Comparison of ENCODE assay signal across 26 cellular contexts in genomic region chr13:113603116-113603710, GRCh38. TPM values are rescaled to one million over a fixed set of nuclear protein-coding genes. Genes with fewer than 3 reads are reported as not detected.
"Had no signal": no experiment of that assay in that cellular context is flagged by ENCODE, and none has a peak within 500 bp of the region (broad histone marks: within the 10 kb centered on the region; RNA-seq: fewer than 3 reads in every experiment).

No MANE protein-coding gene starts in this region.

- H3K4me3 ChIP-seq: sigmoid colon, smooth muscle cell, thoracic aorta, vagina had no signal

- H3K4me1 ChIP-seq: sigmoid colon, vagina had no signal

- H3K4me3 Mint-ChIP-seq: activated naive CD4-positive, alpha-beta T cell treated with anti-CD3 and anti-CD28 coated beads, Interleukin-2, amount 10 ng/mL, durations not matched to agents 7 days and 5 days; activated T-cell treated with anti-CD3 and anti-CD28 coated beads, Interleukin-2, amount 50 U/mL, for 4 hours; neural crest cell; type B pancreatic cell had no signal

- H3K27ac ChIP-seq: sigmoid colon, thoracic aorta, vagina, WERI-Rb-1 had no signal

- H3K27me3 ChIP-seq: sigmoid colon, vagina had no signal

- H3K27me3 Mint-ChIP-seq: activated naive CD4-positive, alpha-beta T cell treated with anti-CD3 and anti-CD28 coated beads, Interleukin-2, amount 10 ng/mL, durations not matched to agents 7 days and 5 days; naive B cell; type B pancreatic cell had no signal

- DNase-seq: activated CD4-positive, alpha-beta T cell treated with anti-CD3 and anti-CD28 coated beads for 1 hour; activated CD4-positive, alpha-beta T cell treated with anti-CD3 and anti-CD28 coated beads, Interleukin-2, amount 50 U/mL, for 1 hour; activated effector memory CD4-positive, alpha-beta T cell treated with anti-CD3 and anti-CD28 coated beads, Interleukin-2, amount 50 U/mL, for 16 hours; activated naive CD4-positive, alpha-beta T cell treated with anti-CD3 and anti-CD28 coated beads, Interleukin-2, amount 10 ng/mL, durations not matched to agents 7 days and 5 days; activated T-cell treated with anti-CD3 and anti-CD28 coated beads, Interleukin-2, amount 50 U/mL, for 4 hours; amygdala; foreskin melanocyte; mesenchymal stem cell; naive B cell; retina; sigmoid colon; stimulated activated CD4-positive, alpha-beta T cell treated with anti-CD3 and anti-CD28 coated beads, Interleukin-15, amount 100 ng/mL, for 24 hours; stimulated activated naive CD4-positive, alpha-beta T cell; WERI-Rb-1 had no signal

- H3K9me3 Mint-ChIP-seq: activated T-cell treated with anti-CD3 and anti-CD28 coated beads, Interleukin-2, amount 50 U/mL, for 4 hours; type B pancreatic cell had no signal

- ATAC-seq: activated T-cell treated with anti-CD3 and anti-CD28 coated beads, Interleukin-2, amount 50 U/mL, for 4 hours; esophagus mucosa had no signal

- H3K36me3 ChIP-seq: thoracic aorta, vagina had no signal

- H3K9me3 ChIP-seq: sigmoid colon, thoracic aorta, vagina had no signal

- H3K27ac Mint-ChIP-seq: activated naive CD4-positive, alpha-beta T cell treated with anti-CD3 and anti-CD28 coated beads, Interleukin-2, amount 10 ng/mL, durations not matched to agents 7 days and 5 days; type B pancreatic cell had no signal

RNA-seq across cellular contexts. Expression of gene ATP4B, which starts 54.8 kb away (rescaled TPM):
- total RNA-seq: activated T-cell treated with anti-CD3 and anti-CD28 coated beads, Interleukin-2, amount 50 U/mL, for 4 hours; cerebellum; endothelial cell of umbilical vein; esophagus mucosa; liver; mucosa of gallbladder; neural crest cell; omental fat pad; posterior vena cava; sigmoid colon; smooth muscle cell; vagina had no signal
- polyA plus RNA-seq: liver, sigmoid colon, smooth muscle cell had no signal
